19 cellular contexts compared by ENCODE assay signal in the genomic region with DNA sequence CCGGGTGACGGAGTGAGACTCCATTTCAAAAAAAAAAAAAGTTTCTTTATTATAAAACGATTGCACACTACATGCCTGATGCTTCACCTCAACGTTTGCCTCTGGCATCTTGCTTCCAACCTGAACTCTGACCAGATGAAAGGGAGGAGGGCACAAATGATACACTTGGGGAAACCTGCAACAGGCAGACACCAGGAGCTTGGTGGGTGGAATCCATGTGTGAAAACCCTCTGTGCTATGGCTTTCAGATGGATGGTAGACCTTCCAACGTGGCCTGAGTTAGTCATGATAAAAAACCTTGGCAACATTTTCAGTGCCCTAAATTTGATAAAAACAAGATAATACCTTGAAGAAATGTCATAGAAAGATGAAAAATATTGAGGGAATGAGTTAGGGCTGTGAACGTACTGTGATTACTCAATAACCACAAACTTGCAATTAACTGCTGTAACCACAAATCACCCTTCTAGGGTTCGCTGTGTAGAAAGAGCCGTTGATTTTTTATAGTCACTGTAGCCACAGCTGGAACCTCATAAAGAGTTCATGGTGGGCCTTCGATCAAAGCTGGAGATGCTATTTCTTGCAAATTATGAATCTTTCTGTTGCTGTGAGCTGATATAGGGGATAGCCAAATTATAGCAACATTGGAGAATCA.
A peak's percentile ranks its signal among the peaks of the same experiment; 100 is the strongest.
DNase-seq lines count a peak whose midpoint lies in the region; ATAC-seq and TF ChIP-seq lines count a peak whose summit lies in the region.
"Had no signal": no experiment of that assay in that cellular context is flagged by ENCODE, and none has a peak within 500 bp of the region (broad histone marks: within the 10 kb centered on the region; RNA-seq: fewer than 3 reads in every experiment).

No MANE protein-coding gene starts in this region.

- peaks cover 46% of the 10 kb centered on the region for H3K4me1 Mint-ChIP-seq in central memory CD8-positive, alpha-beta T cell

- no peaks in the 10 kb centered on the region for H3K36me3 Mint-ChIP-seq in central memory CD8-positive, alpha-beta T cell (ENCODE audit: insufficient read depth)

- in situ Hi-C loops in KBM-7 (cut with MboI; ENCODE audit: low pct_unique_long_range_greater_than_20kb, low sequenced_read_pairs): no loop called here

- ATAC-seq in central memory CD8-positive, alpha-beta T cell (replicated peaks; ENCODE audit: extremely low read depth, poor library complexity, severe bottlenecking): peak; percentile 83
- no peak for ATAC-seq in GM18505 (IDR thresholded peaks at IDR 0.05; ENCODE audit: unreplicated experiment)

- no peaks in the 10 kb centered on the region for H3K27me3 Mint-ChIP-seq in central memory CD8-positive, alpha-beta T cell

- DNase-seq in SKM-1 treated with dmso at 0.1 percent for 144 hours (lab: John Stamatoyannopoulos, UW; ENCODE audit: unreplicated experiment): peak; percentile 4
- no peak for DNase-seq in SKM-1 (lab: John Stamatoyannopoulos, UW; ENCODE audit: unreplicated experiment)
- DNase-seq in KBM-7: peak; percentile 5
- DNase-seq in SIG-M5 (lab: John Stamatoyannopoulos, UW): peak; percentile 77
- no peak for DNase-seq in central memory CD8-positive, alpha-beta T cell (ENCODE audit: low spot score in 2 of 2)
- no peak for DNase-seq in pons (ENCODE audit: low spot score)
- DNase-seq in NCI-H2107 treated with DMSO at 0.1 percent for 48 hours (lab: John Stamatoyannopoulos, UW; ENCODE audit: unreplicated experiment): no peak
- DNase-seq: activated CD4-positive, alpha-beta T cell treated with anti-CD3 and anti-CD28 coated beads, Interleukin-2, amount 50 U/mL, for 4 hours; activated gamma-delta T cell; C1 segment of cervical spinal cord; hypothalamus; mesenchymal stem cell; NCI-H187; NCI-H446; retina; SHP77 treated with DMSO at 0.1 percent for 48 hours; stimulated activated naive CD4-positive, alpha-beta T cell; trophoblast cell had no signal

- peak overlapping the region; percentile 30 for H3K4me3 Mint-ChIP-seq in central memory CD8-positive, alpha-beta T cell

- no peaks in the 10 kb centered on the region for H3K9me3 Mint-ChIP-seq in central memory CD8-positive, alpha-beta T cell

- no peak for TF ChIP-seq POLR2A in GM18505 (IDR thresholded peaks at IDR 0.05; ENCODE audit: borderline replicate concordance, extremely low read depth, insufficient read depth, insufficient read length)

- H3K27ac Mint-ChIP-seq in central memory CD8-positive, alpha-beta T cell (ENCODE audit: low read depth): peak overlapping the region; percentile 58

Comparison
In these comparisons a context has a peak if more than half of its experiments do, and no peak if none do; other contexts are left out.
1. DNase-seq: peak in SKM-1 treated with dmso at 0.1 percent for 144 hours (single experiment), KBM-7 (single experiment) and SIG-M5 (single experiment); none in SKM-1 (single experiment), central memory CD8-positive, alpha-beta T cell (0 of 2), pons (single experiment) and NCI-H2107 treated with DMSO at 0.1 percent for 48 hours (single experiment).